22 cellular contexts compared by ENCODE assay signal in genomic region chr12:115097406-115097805, GRCh38.
"Had no signal": no experiment of that assay in that cellular context is flagged by ENCODE, and none has a peak within 500 bp of the region (broad histone marks: within the 10 kb centered on the region; RNA-seq: fewer than 3 reads in every experiment).

No MANE protein-coding gene starts in this region.

- H3K27me3 ChIP-seq: colonic mucosa, esophagus squamous epithelium, sigmoid colon, stomach, transverse colon had no signal

- ATAC-seq: left lobe of liver; stimulated activated naive B cell treated with anti-CD40 and anti-IgM and Interleukin-4, amounts not matched to agents 10 μg/mL and 1 μg/mL and 100 μg/mL, for 72 hours had no signal

- H3K27me3 Mint-ChIP-seq: naive B cell; stimulated activated naive B cell treated with anti-CD40 and anti-IgM and Interleukin-4, amounts not matched to agents 10 μg/mL and 1 μg/mL and 100 μg/mL, for 72 hours had no signal

- H3K9me3 ChIP-seq: colonic mucosa, esophagus squamous epithelium, prostate gland, sigmoid colon, stomach, thoracic aorta, transverse colon had no signal

- H3K27ac ChIP-seq: colonic mucosa, esophagus squamous epithelium, parathyroid adenoma, prostate gland, sigmoid colon, skin epidermis, stomach, thoracic aorta, transverse colon had no signal

- H3K4me1 Mint-ChIP-seq: naive B cell; stimulated activated naive B cell treated with anti-CD40 and anti-IgM and Interleukin-4, amounts not matched to agents 10 μg/mL and 1 μg/mL and 100 μg/mL, for 72 hours had no signal

- H3K4me3 ChIP-seq: colonic mucosa, esophagus squamous epithelium, lung, prostate gland, sigmoid colon, skin epidermis, stomach, thoracic aorta, transverse colon had no signal

- H3K27ac Mint-ChIP-seq: naive B cell; nephron progenitor cell; stimulated activated naive B cell treated with anti-CD40 and anti-IgM and Interleukin-4, amounts not matched to agents 10 μg/mL and 1 μg/mL and 100 μg/mL, for 72 hours had no signal

- H3K36me3 Mint-ChIP-seq: naive B cell; stimulated activated naive B cell treated with anti-CD40 and anti-IgM and Interleukin-4, amounts not matched to agents 10 μg/mL and 1 μg/mL and 100 μg/mL, for 72 hours had no signal

- H3K4me3 Mint-ChIP-seq: naive B cell; nephron progenitor cell; stimulated activated naive B cell treated with anti-CD40 and anti-IgM and Interleukin-4, amounts not matched to agents 10 μg/mL and 1 μg/mL and 100 μg/mL, for 72 hours had no signal

- DNase-seq: colonic mucosa; dermis blood vessel endothelial cell; esophagus squamous epithelium; foreskin melanocyte; head of caudate nucleus; hypothalamus; kidney glomerular epithelial cell; naive B cell; nephron progenitor cell; sigmoid colon; stimulated activated CD4-positive, alpha-beta T cell treated with anti-CD3 and anti-CD28 coated beads, Interleukin-2, amount 100 ng/mL, for 24 hours; stimulated activated CD4-positive, alpha-beta T cell treated with anti-CD3 and anti-CD28 coated beads, Interleukin-4, amount 100 ng/mL, for 4 hours; stimulated activated naive B cell treated with anti-CD40 and anti-IgM and Interleukin-4, amounts not matched to agents 10 μg/mL and 1 μg/mL and 100 μg/mL, for 72 hours; stomach; substantia nigra; transverse colon had no signal

- H3K4me1 ChIP-seq: colonic mucosa, esophagus squamous epithelium, parathyroid adenoma, prostate gland, sigmoid colon, stomach, transverse colon had no signal

- H3K36me3 ChIP-seq: colonic mucosa, esophagus squamous epithelium, prostate gland, sigmoid colon, stomach, thoracic aorta, transverse colon had no signal
